ENCODE assay signal across 29 cellular contexts in the genomic region with DNA sequence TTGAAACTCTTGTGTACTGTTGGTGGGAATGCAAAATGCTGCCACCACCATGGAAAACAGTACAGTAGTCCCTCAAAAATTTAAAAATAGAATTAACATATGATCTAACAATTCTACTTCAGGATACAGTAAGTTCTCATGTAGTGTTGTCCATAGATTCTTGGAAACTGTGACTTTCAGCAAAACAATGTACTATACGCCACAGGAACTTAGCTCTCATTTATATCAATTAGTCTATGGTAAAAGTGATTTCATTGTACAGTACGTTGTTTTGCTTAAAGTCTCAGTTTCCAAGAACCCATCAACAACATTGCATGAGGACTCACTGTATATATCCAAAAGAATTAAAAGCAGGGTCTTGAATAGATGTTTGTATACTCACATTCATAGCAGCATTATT.
"Had no signal": no experiment of that assay in that cellular context is flagged by ENCODE, and none has a peak within 500 bp of the region (broad histone marks: within the 10 kb centered on the region; RNA-seq: fewer than 3 reads in every experiment).

No MANE protein-coding gene starts in this region.

- H3K9me3 ChIP-seq: lower lobe of right lung, mucosa of descending colon, neutrophil, pancreas, right lobe of liver, suprapubic skin, transverse colon, upper lobe of right lung had no signal

- H3K4me3 Mint-ChIP-seq: memory B cell; naive B cell; natural killer cell treated with Interleukin-12 subunit alpha and Interleukin-12 subunit beta and Interleukin-15 and Interleukin-18, amount 100 ng/mL, for 72 hours; neural crest cell; stimulated activated naive CD8-positive, alpha-beta T cell treated with anti-CD3 and anti-CD28 coated beads, Interleukin-15, amount 100 ng/mL, for 72 hours had no signal

- H3K36me3 ChIP-seq: heart right ventricle, lower lobe of right lung, neutrophil, pancreas, right lobe of liver, suprapubic skin, transverse colon, upper lobe of right lung, uterus had no signal

- ATAC-seq: effector memory CD8-positive, alpha-beta T cell; heart right ventricle; left ventricle myocardium superior; lower lobe of right lung; mucosa of descending colon; natural killer cell treated with Interleukin-12 subunit alpha and Interleukin-12 subunit beta and Interleukin-15 and Interleukin-18, amount 100 ng/mL, for 72 hours; pancreas; right lobe of liver; stimulated activated naive CD8-positive, alpha-beta T cell treated with anti-CD3 and anti-CD28 coated beads, Interleukin-15, amount 100 ng/mL, for 72 hours; upper lobe of right lung had no signal

- H3K4me1 ChIP-seq: lower lobe of right lung, pancreas, right lobe of liver, transverse colon, upper lobe of right lung, uterus had no signal

- H3K4me3 ChIP-seq: coronary artery, heart right ventricle, lower lobe of right lung, mucosa of descending colon, pancreas, right lobe of liver, suprapubic skin, transverse colon, upper lobe of right lung, uterus had no signal

- H3K9me3 Mint-ChIP-seq: effector memory CD8-positive, alpha-beta T cell had no signal

- H3K36me3 Mint-ChIP-seq: memory B cell, naive B cell had no signal

- H3K4me1 Mint-ChIP-seq: memory B cell; naive B cell; stimulated activated naive CD8-positive, alpha-beta T cell treated with anti-CD3 and anti-CD28 coated beads, Interleukin-15, amount 100 ng/mL, for 72 hours had no signal

- H3K27ac ChIP-seq: coronary artery, heart right ventricle, lower lobe of right lung, neutrophil, pancreas, right lobe of liver, suprapubic skin, transverse colon, upper lobe of right lung, uterus had no signal

- H3K27ac Mint-ChIP-seq: effector memory CD8-positive, alpha-beta T cell; memory B cell; naive B cell; natural killer cell treated with Interleukin-12 subunit alpha and Interleukin-12 subunit beta and Interleukin-15 and Interleukin-18, amount 100 ng/mL, for 72 hours; stimulated activated naive CD8-positive, alpha-beta T cell treated with anti-CD3 and anti-CD28 coated beads, Interleukin-15, amount 100 ng/mL, for 72 hours had no signal

- H3K27me3 Mint-ChIP-seq: memory B cell, naive B cell had no signal

- H3K27me3 ChIP-seq: heart right ventricle, neutrophil, pancreas, right lobe of liver, suprapubic skin, transverse colon, upper lobe of right lung, uterus had no signal

- DNase-seq: effector memory CD8-positive, alpha-beta T cell; foreskin melanocyte; glutamatergic neuron; heart right ventricle; hippocampal formation; islet precursor cell; left ventricle myocardium superior; lower lobe of right lung; mucosa of descending colon; naive B cell; pancreas; retina; right lobe of liver; small intestine; stimulated activated CD4-positive, alpha-beta T cell treated with anti-CD3 and anti-CD28 coated beads, Interleukin-12 subunit alpha, Interleukin-12 subunit beta, amount 100 ng/mL, for 4 hours; stimulated activated CD4-positive, alpha-beta T cell treated with anti-CD3 and anti-CD28 coated beads, Interleukin-1b, Interleukin-23, amount 100 ng/mL, for 48 hours; stimulated activated CD4-positive, alpha-beta T cell treated with anti-CD3 and anti-CD28 coated beads, Interleukin-4, amount 100 ng/mL, for 1 hour; stimulated activated CD8-positive, alpha-beta memory T cell treated with anti-CD3 and anti-CD28 coated beads, Interleukin-4, amount 100 ng/mL, for 48 hours; stimulated activated naive CD4-positive, alpha-beta T cell; stimulated activated naive CD8-positive, alpha-beta T cell treated with anti-CD3 and anti-CD28 coated beads, Interleukin-15, amount 100 ng/mL, for 72 hours; transverse colon; upper lobe of right lung; uterus had no signal
